25 cellular contexts compared by ENCODE assay signal in the genomic region with DNA sequence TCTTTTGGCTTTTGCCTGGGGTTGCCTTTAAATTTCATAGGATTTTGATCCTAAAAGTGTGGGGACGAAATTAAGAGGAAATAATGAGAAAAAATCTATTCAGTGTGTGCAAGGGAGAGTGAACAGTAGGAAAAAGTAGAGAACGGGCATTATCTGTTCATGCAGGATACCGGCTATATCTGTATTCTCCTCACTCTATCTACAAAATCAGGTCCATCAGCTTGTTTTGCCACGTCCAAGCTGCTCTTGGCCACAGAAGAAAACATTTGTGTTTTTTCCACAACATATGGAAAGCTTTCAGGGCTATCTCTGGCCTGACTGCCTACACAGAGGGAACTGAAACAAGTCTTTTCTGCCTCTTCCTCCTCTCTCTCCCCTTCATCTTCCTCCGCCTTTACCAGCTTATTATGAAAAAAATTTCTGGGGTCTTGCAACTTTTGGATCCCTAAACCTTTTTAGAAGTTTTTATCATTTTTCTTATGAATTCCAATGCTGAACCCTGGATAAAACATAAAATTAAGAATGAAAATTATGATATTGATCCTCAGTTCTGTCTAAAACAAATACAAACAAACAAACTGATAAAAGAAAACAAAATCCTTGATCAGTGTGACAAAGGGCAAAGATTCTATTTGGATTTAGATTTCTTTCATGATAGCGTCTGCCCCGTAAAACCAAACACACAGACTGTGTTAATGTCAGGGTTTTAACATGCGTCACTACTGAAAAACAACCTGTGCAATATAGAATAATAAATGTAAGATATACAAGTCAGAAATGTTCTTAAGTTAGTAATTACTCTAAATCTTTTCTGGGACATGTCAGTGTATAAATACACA.
"Had no signal": no experiment of that assay in that cellular context is flagged by ENCODE, and none has a peak within 500 bp of the region (broad histone marks: within the 10 kb centered on the region; RNA-seq: fewer than 3 reads in every experiment).

No MANE protein-coding gene starts in this region.

- H3K36me3 ChIP-seq: ascending aorta had no signal

- H3K27me3 ChIP-seq: ascending aorta, body of pancreas had no signal

- DNase-seq: activated CD4-positive, alpha-beta T cell treated with anti-CD3 and anti-CD28 coated beads for 48 hours; activated CD4-positive, alpha-beta T cell treated with anti-CD3 and anti-CD28 coated beads, Interleukin-2, amount 50 U/mL, for 4 hours; activated CD4-positive, CD25-positive, alpha-beta regulatory T cell treated with anti-CD3 and anti-CD28 coated beads, Interleukin-2, amount 50 U/mL, for 72 hours; activated CD8-positive, alpha-beta memory T cell treated with anti-CD3 and anti-CD28 coated beads, Interleukin-2, amount 50 U/mL, for 48 hours; activated CD8-positive, alpha-beta T cell treated with anti-CD3 and anti-CD28 coated beads, Interleukin-2, amount 10 ng/mL, durations not matched to agents 7 days and 5 days; activated naive CD8-positive, alpha-beta T cell treated with anti-CD3 and anti-CD28 coated beads, Interleukin-2, amount 50 U/mL, for 24 hours; activated T-cell treated with anti-CD3 and anti-CD28 coated beads, Interleukin-2, amount 50 U/mL, for 1 hour; amniotic stem cell; body of pancreas; central memory CD4-positive, alpha-beta T cell; KG1; NCI-H1048; NCI-H146; NCI-H187 treated with DMSO at 0.1 percent for 48 hours; NCI-H2081 treated with DMSO at 0.1 percent for 48 hours; NCI-H226; NCI-H526; NCI-H774; PC-9; SHP77 treated with DMSO at 0.1 percent for 48 hours had no signal

- ATAC-seq: activated CD8-positive, alpha-beta T cell treated with anti-CD3 and anti-CD28 coated beads, Interleukin-2, amount 10 ng/mL, durations not matched to agents 7 days and 5 days; activated naive CD4-positive, alpha-beta T cell treated with anti-CD3 and anti-CD28 coated beads, Interleukin-2, amount 50 U/mL, for 72 hours; activated naive CD8-positive, alpha-beta T cell treated with anti-CD3 and anti-CD28 coated beads, Interleukin-2, amount 50 U/mL, for 24 hours; body of pancreas; WTC11 had no signal

- H3K27ac ChIP-seq: ascending aorta, body of pancreas, PC-9 had no signal

- H3K9me3 ChIP-seq: ascending aorta, body of pancreas had no signal

- H3K36me3 Mint-ChIP-seq: activated naive CD4-positive, alpha-beta T cell treated with anti-CD3 and anti-CD28 coated beads, Interleukin-2, amount 50 U/mL, for 72 hours; IgD-negative memory B cell; WTC11 had no signal

- H3K4me3 ChIP-seq: ascending aorta, body of pancreas, PC-9 had no signal

- H3K27me3 Mint-ChIP-seq: activated naive CD8-positive, alpha-beta T cell treated with anti-CD3 and anti-CD28 coated beads, Interleukin-2, amount 50 U/mL, for 24 hours; IgD-negative memory B cell had no signal

- H3K4me2 ChIP-seq: PC-9 had no signal

- H3K4me1 ChIP-seq: ascending aorta, body of pancreas had no signal

- H3K4me1 Mint-ChIP-seq: activated naive CD8-positive, alpha-beta T cell treated with anti-CD3 and anti-CD28 coated beads, Interleukin-2, amount 50 U/mL, for 24 hours; IgD-negative memory B cell; WTC11 had no signal

- H3K4me3 Mint-ChIP-seq: activated CD8-positive, alpha-beta T cell treated with anti-CD3 and anti-CD28 coated beads, Interleukin-2, amount 10 ng/mL, durations not matched to agents 7 days and 5 days; activated naive CD8-positive, alpha-beta T cell treated with anti-CD3 and anti-CD28 coated beads, Interleukin-2, amount 50 U/mL, for 24 hours; IgD-negative memory B cell; T-helper 1 cell treated with Interleukin-12 subunit alpha and Interleukin-12 subunit beta and Interleukin-4 antibody, amounts not matched to agents 30 μg/mL and 1 μg/mL, for 36 hours; WTC11 had no signal

- H2AFZ ChIP-seq: PC-9 had no signal

- H3K27ac Mint-ChIP-seq: activated CD8-positive, alpha-beta T cell treated with anti-CD3 and anti-CD28 coated beads, Interleukin-2, amount 10 ng/mL, durations not matched to agents 7 days and 5 days; activated naive CD4-positive, alpha-beta T cell treated with anti-CD3 and anti-CD28 coated beads, Interleukin-2, amount 50 U/mL, for 72 hours; activated naive CD8-positive, alpha-beta T cell treated with anti-CD3 and anti-CD28 coated beads, Interleukin-2, amount 50 U/mL, for 24 hours; IgD-negative memory B cell; T-helper 1 cell treated with Interleukin-12 subunit alpha and Interleukin-12 subunit beta and Interleukin-4 antibody, amounts not matched to agents 30 μg/mL and 1 μg/mL, for 36 hours; WTC11 had no signal
